32 cellular contexts compared by ENCODE assay signal in genomic region chr19:13997637-13997962, GRCh38. TPM values are rescaled to one million over a fixed set of nuclear protein-coding genes. Genes with fewer than 3 reads are reported as not detected.
DNase-seq lines count a peak whose midpoint lies in the region; ATAC-seq and TF ChIP-seq lines count a peak whose summit lies in the region.
"Had no signal": no experiment of that assay in that cellular context is flagged by ENCODE, and none has a peak within 500 bp of the region (broad histone marks: within the 10 kb centered on the region; RNA-seq: fewer than 3 reads in every experiment).

No MANE protein-coding gene starts in this region.

- no peak for ATAC-seq in CD4-positive, alpha-beta T cell (ENCODE audit: poor library complexity)
- ATAC-seq: activated naive CD8-positive, alpha-beta T cell treated with anti-CD3 and anti-CD28 coated beads, Interleukin-2, amount 50 U/mL, for 24 hours; GM23338 had no signal

- no peak overlapping the region for H3K4me3 Mint-ChIP-seq in CD4-positive, alpha-beta T cell
- H3K4me3 Mint-ChIP-seq: activated naive CD8-positive, alpha-beta T cell treated with anti-CD3 and anti-CD28 coated beads, Interleukin-2, amount 50 U/mL, for 24 hours; GM23338; HFFc6; nephron progenitor cell; stimulated activated naive CD8-positive, alpha-beta T cell treated with anti-CD3 and anti-CD28 coated beads, Interleukin-15, Interleukin-2, amounts not matched to agents 100 ng/mL and 50 ng/mL, for 24 hours had no signal

- H3K36me3 ChIP-seq in hepatocyte (replicated peaks; ENCODE audit: insufficient read depth, low read depth), result no peaks in the 10 kb centered on the region
- peaks cover under 1 to 3% (median 3%) of the 10 kb centered on the region in 3 donors for H3K36me3 ChIP-seq in skeletal muscle tissue (ENCODE audit: control insufficient read depth in 3 of 3, insufficient read depth in 3 of 3, low read length in 3 of 3)
- H3K36me3 ChIP-seq in tibial artery, result peaks cover 0 to 18% (median 11%) of the 10 kb centered on the region in 3 donors
- H3K36me3 ChIP-seq: ovary had no signal

- H3K9me2 ChIP-seq in hepatocyte (replicated peaks; ENCODE audit: insufficient read depth), result no peaks in the 10 kb centered on the region

- no peaks in the 10 kb centered on the region for H3K9me3 ChIP-seq in CD4-positive, alpha-beta T cell (ENCODE audit: control insufficient read depth, low read length)
- H3K9me3 ChIP-seq in hepatocyte (ENCODE audit: low read depth) (peaks cover 7% of the 10 kb centered on the region), skeletal muscle tissue (ENCODE audit: control insufficient read depth in 3 of 3, low read length in 3 of 3) (peaks cover 0 to 2% (median 0%) of the 10 kb centered on the region in 3 donors), tibial artery (peaks cover 0 to 7% (median 0%) of the 10 kb centered on the region in 3 donors)
- H3K9me3 ChIP-seq: ovary, testis had no signal

- CTCF ChIA-PET in CD4-positive, alpha-beta T cell (lab: Charles Lee), result no interaction called here

- intact Hi-C loops in CD4-positive, alpha-beta T cell (cut with DNase I, micrococcal nuclease), result no loop called here
- intact Hi-C loops in tibial artery (cut with DNase I; ENCODE audit: low total_unique reads), result no loop called here

- no peaks in the 10 kb centered on the region for H4K20me1 ChIP-seq in hepatocyte (ENCODE audit: insufficient read depth, poor library complexity, severe bottlenecking)

- H3K4me3 ChIP-seq in hepatocyte (no peak overlapping the region), skeletal muscle tissue (ENCODE audit: low read length in 3 of 3) (no peak overlapping the region), tibial artery (no peak overlapping the region)
- H3K4me3 ChIP-seq: GM23338, ovary, SJSA1, skin epidermis, testis had no signal

- no peaks in the 10 kb centered on the region for H3K9me3 Mint-ChIP-seq in CD4-positive, alpha-beta T cell
- H3K9me3 Mint-ChIP-seq: stimulated activated naive CD8-positive, alpha-beta T cell treated with anti-CD3 and anti-CD28 coated beads, Interleukin-15, Interleukin-2, amounts not matched to agents 100 ng/mL and 50 ng/mL, for 24 hours had no signal

- H3K27ac Mint-ChIP-seq in CD4-positive, alpha-beta T cell, result peak overlapping the region; percentile 83
- H3K27ac Mint-ChIP-seq: activated naive CD8-positive, alpha-beta T cell treated with anti-CD3 and anti-CD28 coated beads, Interleukin-2, amount 50 U/mL, for 24 hours; GM23338; HFFc6; nephron progenitor cell; stimulated activated naive CD8-positive, alpha-beta T cell treated with anti-CD3 and anti-CD28 coated beads, Interleukin-15, Interleukin-2, amounts not matched to agents 100 ng/mL and 50 ng/mL, for 24 hours had no signal

- H3K27ac ChIP-seq in CD4-positive, alpha-beta T cell (ENCODE audit: low read depth, low read length), result no peak overlapping the region
- H3K27ac ChIP-seq in hepatocyte (no peak overlapping the region), skeletal muscle tissue (ENCODE audit: low read depth, low read length) (no peak overlapping the region), tibial artery (no peak overlapping the region)
- H3K27ac ChIP-seq: C4-2B, ovary, SJSA1, testis, WERI-Rb-1 had no signal

- POLR2A ChIA-PET in CD4-positive, alpha-beta T cell (lab: Charles Lee), result interaction anchor here (1.1 kb wide), 1 partner anchor 9 kb away, joined by 3 read pairs; the partner anchor contains the start of gene RFX1

- 89% methylated on average over 6 of the region's 6 CpGs for WGBS in hepatocyte (ENCODE audit: low lambda C conversion rate, missing lambda C conversion rate)

- DNase-seq in CD4-positive, alpha-beta T cell, result no peak
- DNase-seq in GM20000 (ENCODE audit: low spot score) (peak; percentile 3), hepatocyte (ENCODE audit: low spot score) (peak; percentile 3), tibial artery (no peak), NCI-H146 (lab: John Stamatoyannopoulos, UW) (no peak)
- no peak for DNase-seq in central memory CD4-positive, alpha-beta T cell
- DNase-seq: ACHN; activated CD4-positive, alpha-beta T cell treated with anti-CD3 and anti-CD28 coated beads for 4 hours; activated effector memory CD4-positive, alpha-beta T cell treated with anti-CD3 and anti-CD28 coated beads, Interleukin-2, amount 50 U/mL, for 16 hours; activated naive CD8-positive, alpha-beta T cell treated with anti-CD3 and anti-CD28 coated beads, Interleukin-2, amount 50 U/mL, for 24 hours; activated T-cell treated with anti-CD3 and anti-CD28 coated beads for 4 hours; dermis blood vessel endothelial cell; head of caudate nucleus; HFFc6; left colon; NCI-H1694 treated with DMSO at 0.1 percent for 48 hours; NCI-H82; nephron progenitor cell; ovary; retina; testis; WERI-Rb-1 had no signal

- H3K4me1 Mint-ChIP-seq in CD4-positive, alpha-beta T cell (ENCODE audit: low read depth), result peaks cover 39% of the 10 kb centered on the region

- TF ChIP-seq CTCF in CD4-positive, alpha-beta T cell (IDR thresholded peaks at IDR 0.05), result no peak
- TF ChIP-seq CTCF in GM20000 (IDR thresholded peaks at IDR 0.05; ENCODE audit: extremely low read depth, missing control alignments) (no peak), hepatocyte (IDR thresholded peaks at IDR 0.05; ENCODE audit: poor library complexity) (no peak), tibial artery (IDR thresholded peaks at IDR 0.05) (no peak)

- no peak overlapping the region for H2AFZ ChIP-seq in hepatocyte
- H2AFZ ChIP-seq: GM23338 had no signal

- peaks cover 21% of the 10 kb centered on the region for H3K36me3 Mint-ChIP-seq in CD4-positive, alpha-beta T cell (ENCODE audit: low read depth)

- H3K27me3 ChIP-seq in CD4-positive, alpha-beta T cell (ENCODE audit: control insufficient read depth, insufficient read depth, low read length), result no peaks in the 10 kb centered on the region
- H3K27me3 ChIP-seq in hepatocyte (no peaks in the 10 kb centered on the region), skeletal muscle tissue (ENCODE audit: control insufficient read depth in 3 of 3, insufficient read depth in 3 of 3, low read length in 3 of 3) (no peaks in the 10 kb centered on the region), tibial artery (no peaks in the 10 kb centered on the region)
- H3K27me3 ChIP-seq: ovary, SJSA1, testis had no signal

- H3K4me2 ChIP-seq in hepatocyte, result no peak overlapping the region
- H3K4me2 ChIP-seq: GM23338 had no signal

- no peaks in the 10 kb centered on the region for H3K4me1 ChIP-seq in hepatocyte (ENCODE audit: insufficient read depth)
- peaks cover 22 to 38% (median 23%) of the 10 kb centered on the region in 3 donors for H3K4me1 ChIP-seq in skeletal muscle tissue (ENCODE audit: control insufficient read depth in 3 of 3, insufficient read depth in 3 of 3, low read length in 3 of 3)
- peaks cover 0 to 8% (median 5%) of the 10 kb centered on the region in 4 donors for H3K4me1 ChIP-seq in tibial artery
- H3K4me1 ChIP-seq: SJSA1, testis had no signal

- H3K9ac ChIP-seq in skeletal muscle tissue (ENCODE audit: low read depth in 1 of 3, low read length in 3 of 3), result peak overlapping the region in 2 of 3 donors; percentile 24 to 69

- H3K79me2 ChIP-seq in hepatocyte, result peaks cover 55% of the 10 kb centered on the region

- H3K27me3 Mint-ChIP-seq in CD4-positive, alpha-beta T cell, result no peaks in the 10 kb centered on the region
- H3K27me3 Mint-ChIP-seq: activated naive CD8-positive, alpha-beta T cell treated with anti-CD3 and anti-CD28 coated beads, Interleukin-2, amount 50 U/mL, for 24 hours; stimulated activated naive CD8-positive, alpha-beta T cell treated with anti-CD3 and anti-CD28 coated beads, Interleukin-15, Interleukin-2, amounts not matched to agents 100 ng/mL and 50 ng/mL, for 24 hours had no signal

RNA-seq across cellular contexts. Expression of gene RFX1, which starts 8.5 kb away (rescaled TPM):
- 10 to 100 TPM; 14.6 to 16.3 TPM for total RNA-seq in CD4-positive, alpha-beta T cell
- total RNA-seq in hepatocyte, result 2.2 and 4.2 TPM in 2 replicates
- 2.4 and 4.1 TPM in 2 replicates for polyA plus RNA-seq in hepatocyte
- 4.7 TPM for total RNA-seq in skeletal muscle tissue

RNA-seq across cellular contexts. Expression of gene RLN3, which starts 30.3 kb away (rescaled TPM):
- not detected for total RNA-seq in CD4-positive, alpha-beta T cell
- total RNA-seq in hepatocyte, result not detected in 2 replicates
- not detected in 2 replicates for polyA plus RNA-seq in hepatocyte
- total RNA-seq in skeletal muscle tissue, result not detected
- total RNA-seq: dermis blood vessel endothelial cell, esophagus mucosa, fibroblast of villous mesenchyme, GM23338, HFFc6, HT-29, left colon, NCI-H460, ovary, SJSA1, testis had no signal
- polyA plus RNA-seq: GM23338, ovary had no signal

RNA-seq across cellular contexts. Expression of gene IL27RA, which starts 34.0 kb away (rescaled TPM):
- total RNA-seq in CD4-positive, alpha-beta T cell, result 10 to 100 TPM; 25.0 to 26.7 TPM
- total RNA-seq in hepatocyte, result 1.9 and 2.0 TPM in 2 replicates
- polyA plus RNA-seq in hepatocyte, result 1.7 and 2.3 TPM in 2 replicates
- 2.6 TPM for total RNA-seq in skeletal muscle tissue

RNA-seq across cellular contexts. Expression of gene DCAF15, which starts 45.3 kb away (rescaled TPM):
- total RNA-seq in CD4-positive, alpha-beta T cell, result 10 to 100 TPM; 84.9 to 85.0 TPM
- 9.3 and 13.4 TPM in 2 replicates for total RNA-seq in hepatocyte
- polyA plus RNA-seq in hepatocyte, result 16.4 and 19.0 TPM in 2 replicates
- 6.3 TPM for total RNA-seq in skeletal muscle tissue

RNA-seq across cellular contexts. Expression of gene PODNL1, which starts 59.4 kb away (rescaled TPM):
- total RNA-seq in CD4-positive, alpha-beta T cell, result not detected
- total RNA-seq in hepatocyte (0.17 TPM in 1 of 2 replicates, not detected in the other), skeletal muscle tissue (not detected)
- 2.4 and 3.3 TPM in 2 replicates for polyA plus RNA-seq in hepatocyte
- total RNA-seq: NCI-H460 had no signal
- polyA plus RNA-seq: GM23338 had no signal

Comparison
In these comparisons a context has a peak if more than half of its experiments do, and no peak if none do; other contexts are left out.
1. DNase-seq: peak in GM20000 (single experiment) and hepatocyte (single experiment); none in CD4-positive, alpha-beta T cell (0 of 10), central memory CD4-positive, alpha-beta T cell (single experiment), tibial artery (0 of 2) and NCI-H146 (single experiment).